In the genomic region with DNA sequence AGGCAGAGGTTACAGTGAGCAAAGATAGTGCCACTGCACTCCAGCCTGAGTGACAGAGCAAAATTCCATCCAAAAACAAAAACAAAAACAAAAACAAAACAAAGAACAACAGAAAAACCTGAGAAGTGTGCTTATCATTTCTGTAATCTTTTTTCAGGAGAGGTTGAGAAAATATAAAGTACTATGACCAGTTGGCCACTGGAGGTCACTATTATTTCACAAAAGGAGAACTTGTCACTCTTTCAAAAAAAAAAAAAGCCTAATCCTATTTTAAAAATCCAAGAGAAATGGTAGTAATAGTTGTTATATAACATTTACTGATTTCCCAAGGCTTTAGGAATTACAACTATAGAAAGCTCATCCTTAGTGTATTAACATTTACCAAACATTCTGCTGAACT, we compare ENCODE assay signal across 8 cellular contexts. TPM values are rescaled to one million over a fixed set of nuclear protein-coding genes. Genes with fewer than 3 reads are reported as not detected.
DNase-seq lines count a peak whose midpoint lies in the region; ATAC-seq, FAIRE-seq and TF ChIP-seq lines count a peak whose summit lies in the region.

No MANE protein-coding gene starts in this region.

- H3K36me3 ChIP-seq in heart right ventricle (no peaks in the 10 kb centered on the region), right atrium auricular region (no peaks in the 10 kb centered on the region), endothelial cell of umbilical vein (ENCODE audit: control insufficient read depth in 2 of 2, extremely low read depth in 1 of 2, insufficient read depth in 2 of 2, low read length in 2 of 2) (no peaks in the 10 kb centered on the region), prostate gland (no peaks in the 10 kb centered on the region)

- H4K20me1 ChIP-seq in endothelial cell of umbilical vein (replicated peaks; ENCODE audit: control insufficient read depth, extremely low read depth, insufficient read depth, low read length), result no peaks in the 10 kb centered on the region

- H3K9me3 ChIP-seq in heart right ventricle, result peaks cover 0 to 6% (median 0%) of the 10 kb centered on the region in 11 donors
- no peaks in the 10 kb centered on the region for H3K9me3 ChIP-seq in right atrium auricular region
- no peaks in the 10 kb centered on the region for H3K9me3 ChIP-seq in endothelial cell of umbilical vein (replicated peaks; ENCODE audit: control insufficient read depth, insufficient read depth, low read length)
- H3K9me3 ChIP-seq in prostate gland, result no peaks in the 10 kb centered on the region

- CTCF ChIA-PET in endothelial cell of umbilical vein (lab: Charles Lee), result interaction anchor here (1.1 to 1.3 kb wide), 3 partner anchors 25 to 1194 kb away, joined by 3 read pairs; a partner anchor contains a TSS

- H3K4me2 ChIP-seq in endothelial cell of umbilical vein (ENCODE audit: insufficient read depth, low read length), result no peak overlapping the region

- intact Hi-C loops in heart right ventricle (cut with DNase I) (loop anchor here in 3 of 10 donors (5.0 to 10.0 kb wide), 2 partner anchors 1687 to 1689 kb away; a partner anchor contains a TSS), endothelial cell of umbilical vein (cut with micrococcal nuclease) (loop anchor here (1.0 to 5.0 kb wide), 6 partner anchors 149 to 1929 kb away; no protein-coding TSS in a partner anchor), prostate gland (cut with DNase I) (no loop called here)

- TF ChIP-seq CTCF in heart right ventricle (IDR thresholded peaks at IDR 0.05), result peak in 8 of 9 donors; percentile 44 to 69 (median 56)
- TF ChIP-seq CTCF in right atrium auricular region (IDR thresholded peaks at IDR 0.05), result peak in 1 of 2 donors; percentile 65
- peak in 1 of 2 donors; percentile 28 for TF ChIP-seq CTCF in endothelial cell of umbilical vein (IDR thresholded peaks at IDR 0.05; ENCODE audit: extremely low read depth in 1 of 2, insufficient read depth in 1 of 2, low read depth in 1 of 2, low read length in 2 of 2)
- TF ChIP-seq CTCF in prostate gland (IDR thresholded peaks at IDR 0.05), result peak; percentile 32 to 62 (median 36)

- no peak overlapping the region for H3K9ac ChIP-seq in endothelial cell of umbilical vein (replicated peaks; ENCODE audit: extremely low read depth, insufficient read depth, low read length)

- POLR2A ChIA-PET in endothelial cell of umbilical vein (lab: Charles Lee), result no interaction called here

- DNase-seq in heart right ventricle, result no peak
- no peak for DNase-seq in right atrium auricular region (ENCODE audit: low spot score)
- peak; percentile 66 for DNase-seq in NCI-H82 (lab: John Stamatoyannopoulos, UW)
- peak; percentile 37 for DNase-seq in endothelial cell of umbilical vein (ENCODE audit: low read depth, low spot score)
- DNase-seq in prostate gland (ENCODE audit: low spot score), result no peak
- DNase-seq in activated naive CD4-positive, alpha-beta T cell (lab: John Stamatoyannopoulos, UW), result no peak
- no peak for DNase-seq in NCI-H2081 treated with DMSO at 0.1 percent for 48 hours (lab: John Stamatoyannopoulos, UW)

- peak in 1 of 8 donors; percentile 49 for ATAC-seq in heart right ventricle
- no peak for ATAC-seq in GM21825 (IDR thresholded peaks at IDR 0.05; ENCODE audit: unreplicated experiment)

- peak; percentile 68 for FAIRE-seq in endothelial cell of umbilical vein (lab: Jason Lieb, UNC)

- H3K27ac ChIP-seq in heart right ventricle (no peak overlapping the region), right atrium auricular region (no peak overlapping the region), endothelial cell of umbilical vein (ENCODE audit: insufficient read depth, low read depth, low read length) (no peak overlapping the region), prostate gland (no peak overlapping the region)

- H3K79me2 ChIP-seq in endothelial cell of umbilical vein (ENCODE audit: control insufficient read depth, insufficient read depth, low read length), result no peaks in the 10 kb centered on the region

- H3K4me3 ChIP-seq in heart right ventricle (no peak overlapping the region), right atrium auricular region (no peak overlapping the region), endothelial cell of umbilical vein (replicated peaks in 1 of 3; ENCODE audit: insufficient read depth in 1 of 3, low read depth in 1 of 3, low read length in 3 of 3) (no peak overlapping the region), prostate gland (no peak overlapping the region)

- H3K4me1 ChIP-seq in heart right ventricle, result peaks cover 0 to 13% (median 5%) of the 10 kb centered on the region in 9 donors
- H3K4me1 ChIP-seq in right atrium auricular region, result no peaks in the 10 kb centered on the region
- H3K4me1 ChIP-seq in endothelial cell of umbilical vein (ENCODE audit: control insufficient read depth, extremely low read depth, insufficient read depth, low read length), result no peaks in the 10 kb centered on the region
- no peaks in the 10 kb centered on the region for H3K4me1 ChIP-seq in prostate gland (replicated peaks)

- dilution Hi-C loops in endothelial cell of umbilical vein (cut with MboI; ENCODE audit: extremely low pct_ligation_motif_present, low sequenced_read_pairs), result no loop called here

- TF ChIP-seq POLR2A in endothelial cell of umbilical vein (IDR thresholded peaks at IDR 0.05; ENCODE audit: low read depth, low read length), result no peak
- no peak for TF ChIP-seq POLR2A in prostate gland (IDR thresholded peaks at IDR 0.05)

- H3K27me3 ChIP-seq in heart right ventricle, result peaks cover 0 to 3% (median 0%) of the 10 kb centered on the region in 7 donors
- H3K27me3 ChIP-seq in right atrium auricular region, result no peaks in the 10 kb centered on the region
- peaks cover under 1 to 3% of the 10 kb centered on the region in 2 experiments for H3K27me3 ChIP-seq in endothelial cell of umbilical vein (ENCODE audit: control insufficient read depth in 2 of 2, insufficient read depth in 2 of 2, low read length in 2 of 2)
- H3K27me3 ChIP-seq in prostate gland (replicated peaks; ENCODE audit: insufficient read depth), result no peaks in the 10 kb centered on the region

- H2AFZ ChIP-seq in endothelial cell of umbilical vein (ENCODE audit: low read depth, low read length), result no peak overlapping the region

- BruUV-seq in endothelial cell of umbilical vein (replicated peaks; lab: Mats Ljungman, UMichigan), result no TSS peak

- H3K9me1 ChIP-seq in endothelial cell of umbilical vein (replicated peaks; ENCODE audit: control insufficient read depth, extremely low read depth, insufficient read depth, low read length), result no peaks in the 10 kb centered on the region

TF ChIP-seq in endothelial cell of umbilical vein, 7 proteins besides CTCF, POLR2A, EP300 and RAD21:
- TF ChIP-seq MYC (IDR thresholded peaks at IDR 0.05; ENCODE audit: low read depth, low read length), result no peak
- TF ChIP-seq GATA2 (IDR thresholded peaks at IDR 0.05; ENCODE audit: insufficient read depth, insufficient read length, low read depth, low read length), result peak; percentile 47

RNA-seq across cellular contexts. Expression of a gene that starts 24.9 kb away (rescaled TPM):
- total RNA-seq in heart right ventricle (100 to 1,000 TPM in 5 of 10 donors, 10 to 100 TPM in 5; 59.7 to 131 (median 99.7) TPM), right atrium auricular region (10 to 100 TPM; 26.2 to 34.2 TPM), endothelial cell of umbilical vein (0.30 and 0.33 TPM in 2 replicates), prostate gland (10 to 100 TPM; 11.7 to 12.3 TPM)
- polyA plus RNA-seq in heart right ventricle (10 to 100 TPM; 10.8 to 22.8 TPM), endothelial cell of umbilical vein (0.19 and 0.35 TPM in 2 replicates)
- 0.07 and 0.09 TPM in 2 replicates for polyA plus RNA-seq in endothelial cell of umbilical vein (2011; cell fraction: cytosol; rRNA removed)
- polyA plus RNA-seq in endothelial cell of umbilical vein (2011; cell fraction: nucleus; rRNA removed), result 0.17 and 0.29 TPM in 2 replicates
- 0.07 and 0.19 TPM in 2 replicates for polyA plus RNA-seq in endothelial cell of umbilical vein (2012)
- polyA minus RNA-seq in endothelial cell of umbilical vein, result 0.87 TPM in 2 replicates
- polyA minus RNA-seq in endothelial cell of umbilical vein (2011; cell fraction: cytosol; rRNA and poly(A)+ RNA removed), result not detected
- 1.2 and 1.4 TPM in 2 replicates for polyA minus RNA-seq in endothelial cell of umbilical vein (2011; cell fraction: nucleus; rRNA and poly(A)+ RNA removed)

Comparison
In these comparisons a context has a peak if more than half of its experiments do, and no peak if none do; other contexts are left out.
1. DNase-seq: peak in NCI-H82 (single experiment) and endothelial cell of umbilical vein (single experiment); none in heart right ventricle (0 of 2), right atrium auricular region (single experiment), prostate gland (single experiment), activated naive CD4-positive, alpha-beta T cell (0 of 4) and NCI-H2081 treated with DMSO at 0.1 percent for 48 hours (single experiment).